Comparison of ENCODE assay signal across 8 cellular contexts in the genomic region with DNA sequence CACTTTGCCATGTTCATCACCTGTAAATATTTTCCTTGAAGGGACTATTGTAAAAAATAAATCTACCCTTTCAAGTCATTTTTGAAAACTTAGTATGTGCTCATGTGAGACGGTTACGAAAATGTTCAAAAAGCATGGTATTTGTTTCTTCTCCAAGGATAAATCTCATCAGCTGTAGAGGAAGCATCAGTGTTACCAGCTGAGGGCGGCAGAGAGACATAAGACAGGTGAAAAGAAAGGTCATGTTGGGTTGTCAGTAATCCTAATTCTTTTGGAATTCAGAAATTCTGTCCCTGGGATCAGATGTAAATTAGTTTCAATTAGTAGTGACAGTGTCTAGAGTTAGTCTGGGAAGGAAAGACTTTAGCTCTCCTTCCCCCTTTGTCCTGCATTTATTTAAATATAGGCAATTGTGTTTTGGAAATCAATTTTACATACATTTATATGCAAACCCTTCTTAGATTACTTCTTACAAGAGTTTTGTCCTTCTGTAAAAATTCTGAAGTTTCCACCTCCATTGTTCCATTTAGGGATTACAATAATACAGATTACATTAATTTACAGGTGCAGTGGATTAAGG.
DNase-seq lines count a peak whose midpoint lies in the region; ATAC-seq and TF ChIP-seq lines count a peak whose summit lies in the region.

No MANE protein-coding gene starts in this region.

- H3K9ac ChIP-seq in colonic mucosa (ENCODE audit: low read depth in 2 of 2, low read length in 2 of 2), result no peak overlapping the region
- no peak overlapping the region for H3K9ac ChIP-seq in neural progenitor cell

- DNase-seq in NCI-H1417 (lab: John Stamatoyannopoulos, UW) (peak in 2 of 3 experiments; percentile 55 to 82), NCI-H1417 treated with DMSO at 0.1 percent for 48 hours (lab: John Stamatoyannopoulos, UW) (no peak), NCI-H345 treated with DMSO at 0.1 percent for 48 hours (lab: John Stamatoyannopoulos, UW; ENCODE audit: unreplicated experiment) (peak; percentile 1), colonic mucosa (peak; percentile 35), neural progenitor cell (ENCODE audit: low spot score) (peak; percentile 73), T-helper 1 cell (no peak)
- DNase-seq in activated CD4-positive, alpha-beta memory T cell treated with anti-CD3 and anti-CD28 coated beads, Interleukin-2, amount 10 ng/mL, durations not matched to agents 7 days and 5 days, result no peak

- intact Hi-C loops in colonic mucosa (cut with DNase I), result no loop called here

- H3K27me3 Mint-ChIP-seq in neural progenitor cell (ENCODE audit: insufficient read depth, low read depth), result no peaks in the 10 kb centered on the region
- H3K27me3 Mint-ChIP-seq in activated CD4-positive, alpha-beta memory T cell treated with anti-CD3 and anti-CD28 coated beads, Interleukin-2, amount 10 ng/mL, durations not matched to agents 7 days and 5 days, result no peaks in the 10 kb centered on the region

- no peak overlapping the region for H2AFZ ChIP-seq in neural progenitor cell (replicated peaks)

- H3K4me3 Mint-ChIP-seq in neural progenitor cell, result no peak overlapping the region
- no peak overlapping the region for H3K4me3 Mint-ChIP-seq in activated CD4-positive, alpha-beta memory T cell treated with anti-CD3 and anti-CD28 coated beads, Interleukin-2, amount 10 ng/mL, durations not matched to agents 7 days and 5 days

- no peaks in the 10 kb centered on the region for H3K36me3 ChIP-seq in colonic mucosa
- H3K36me3 ChIP-seq in neural progenitor cell, result no peaks in the 10 kb centered on the region

- H3K27ac Mint-ChIP-seq in neural progenitor cell, result no peak overlapping the region
- no peak overlapping the region for H3K27ac Mint-ChIP-seq in activated CD4-positive, alpha-beta memory T cell treated with anti-CD3 and anti-CD28 coated beads, Interleukin-2, amount 10 ng/mL, durations not matched to agents 7 days and 5 days

- peaks cover 3% of the 10 kb centered on the region for H3K4me1 Mint-ChIP-seq in neural progenitor cell
- H3K4me1 Mint-ChIP-seq in activated CD4-positive, alpha-beta memory T cell treated with anti-CD3 and anti-CD28 coated beads, Interleukin-2, amount 10 ng/mL, durations not matched to agents 7 days and 5 days, result no peaks in the 10 kb centered on the region

- H3K36me3 Mint-ChIP-seq in neural progenitor cell, result no peaks in the 10 kb centered on the region
- no peaks in the 10 kb centered on the region for H3K36me3 Mint-ChIP-seq in activated CD4-positive, alpha-beta memory T cell treated with anti-CD3 and anti-CD28 coated beads, Interleukin-2, amount 10 ng/mL, durations not matched to agents 7 days and 5 days (ENCODE audit: low read depth)

- H3K4me1 ChIP-seq in colonic mucosa, result no peaks in the 10 kb centered on the region
- H3K4me1 ChIP-seq in neural progenitor cell, result no peaks in the 10 kb centered on the region

- CTCF ChIA-PET in activated CD4-positive, alpha-beta memory T cell treated with anti-CD3 and anti-CD28 coated beads, Interleukin-2, amount 10 ng/mL, durations not matched to agents 7 days and 5 days (lab: Charles Lee), result no interaction called here

- H4K20me1 ChIP-seq in neural progenitor cell (ENCODE audit: low read depth), result no peaks in the 10 kb centered on the region

- ATAC-seq in HG03521 (IDR thresholded peaks at IDR 0.05; ENCODE audit: unreplicated experiment), result no peak

- no peaks in the 10 kb centered on the region for H3K27me3 ChIP-seq in colonic mucosa
- no peaks in the 10 kb centered on the region for H3K27me3 ChIP-seq in neural progenitor cell

- H3K4me2 ChIP-seq in neural progenitor cell, result no peak overlapping the region

- H3K9me3 Mint-ChIP-seq in neural progenitor cell, result no peaks in the 10 kb centered on the region
- H3K9me3 Mint-ChIP-seq in activated CD4-positive, alpha-beta memory T cell treated with anti-CD3 and anti-CD28 coated beads, Interleukin-2, amount 10 ng/mL, durations not matched to agents 7 days and 5 days, result peaks cover 6% of the 10 kb centered on the region

- no peaks in the 10 kb centered on the region for H3K79me2 ChIP-seq in neural progenitor cell (ENCODE audit: low read depth)

- POLR2A ChIA-PET in activated CD4-positive, alpha-beta memory T cell treated with anti-CD3 and anti-CD28 coated beads, Interleukin-2, amount 10 ng/mL, durations not matched to agents 7 days and 5 days (lab: Charles Lee), result no interaction called here

- H3F3A ChIP-seq in neural progenitor cell (ENCODE audit: low read depth), result no peaks in the 10 kb centered on the region

- TF ChIP-seq CTCF in colonic mucosa (IDR thresholded peaks at IDR 0.05) (no peak), neural progenitor cell (IDR thresholded peaks at IDR 0.05) (peak; percentile 86)

- H3K27ac ChIP-seq in colonic mucosa (no peak overlapping the region), neural progenitor cell (no peak overlapping the region)

- H3K9me3 ChIP-seq in colonic mucosa (no peaks in the 10 kb centered on the region), neural progenitor cell (ENCODE audit: low read depth) (no peaks in the 10 kb centered on the region)

- H3K4me3 ChIP-seq in colonic mucosa (no peak overlapping the region), neural progenitor cell (no peak overlapping the region)

Comparison
In these comparisons a context has a peak if more than half of its experiments do, and no peak if none do; other contexts are left out.
1. DNase-seq: peak in NCI-H1417 (2 of 3), NCI-H345 treated with DMSO at 0.1 percent for 48 hours (single experiment), colonic mucosa (single experiment) and neural progenitor cell (single experiment); none in NCI-H1417 treated with DMSO at 0.1 percent for 48 hours (single experiment), activated CD4-positive, alpha-beta memory T cell treated with anti-CD3 and anti-CD28 coated beads, Interleukin-2, amount 10 ng/mL, durations not matched to agents 7 days and 5 days (single experiment) and T-helper 1 cell (0 of 5).